Comparison of ENCODE assay signal across 9 cellular contexts in the genomic region with DNA sequence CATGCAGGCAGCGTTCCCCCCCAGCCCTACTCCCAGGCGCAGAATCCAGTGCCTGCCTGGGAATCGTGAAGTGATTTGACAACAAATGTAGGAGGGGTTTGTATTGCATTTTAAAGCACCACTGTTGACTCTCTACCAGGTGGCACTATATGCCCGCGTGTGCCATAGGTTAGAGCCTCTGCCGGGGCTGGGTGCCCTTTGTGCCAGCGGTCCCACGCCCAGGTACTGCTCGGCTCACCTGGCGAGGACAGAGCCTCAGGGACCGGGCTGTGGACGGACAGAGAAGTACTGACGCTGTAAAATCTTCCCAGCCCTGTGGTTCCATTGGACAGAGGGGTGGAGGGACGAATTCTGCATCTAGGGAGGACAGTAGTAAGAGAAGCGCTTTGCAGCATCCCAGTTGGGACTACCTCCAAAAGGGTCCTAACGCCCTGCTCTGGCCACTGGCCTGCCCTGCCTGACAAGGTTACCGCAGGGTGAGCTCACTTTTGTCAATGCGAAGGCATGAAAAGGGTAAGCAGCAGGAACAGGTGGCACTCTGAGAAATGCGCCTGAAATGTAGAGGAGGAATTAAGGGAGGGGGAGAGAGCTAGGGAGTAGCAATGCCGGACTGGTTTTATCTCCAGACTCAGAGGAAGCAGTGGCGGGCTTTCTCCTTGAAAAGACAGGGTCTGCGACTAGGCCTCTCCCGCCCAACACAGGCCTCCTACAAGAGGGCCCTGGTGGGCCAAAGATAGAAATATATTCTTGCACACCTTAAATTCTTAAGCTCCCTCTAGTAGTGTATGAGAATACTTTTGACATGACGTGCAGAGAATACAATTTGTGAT. TPM values are rescaled to one million over a fixed set of nuclear protein-coding genes. Genes with fewer than 3 reads are reported as not detected.
DNase-seq lines count a peak whose midpoint lies in the region; ATAC-seq, FAIRE-seq and TF ChIP-seq lines count a peak whose summit lies in the region.
"Had no signal": no experiment of that assay in that cellular context is flagged by ENCODE, and none has a peak within 500 bp of the region (broad histone marks: within the 10 kb centered on the region; RNA-seq: fewer than 3 reads in every experiment).

No MANE protein-coding gene starts in this region.

- H3K27me3 ChIP-seq in iPS-15b (ENCODE audit: control insufficient read depth, insufficient read depth, low read length) (peaks cover 7% of the 10 kb centered on the region), skeletal muscle satellite cell (ENCODE audit: control insufficient read depth, insufficient read depth, low read length) (no peaks in the 10 kb centered on the region)

- peaks cover 4% of the 10 kb centered on the region for H3K4me1 Mint-ChIP-seq in activated CD8-positive, alpha-beta T cell treated with anti-CD3 and anti-CD28 coated beads, Interleukin-2, amount 10 ng/mL, durations not matched to agents 7 days and 5 days (ENCODE audit: low read depth)

- DNase-seq in DMS153 (lab: John Stamatoyannopoulos, UW) (peak; percentile 79), NB4 (ENCODE audit: low read depth) (no peak), GF-D8 (lab: John Stamatoyannopoulos, UW) (no peak), ecto neural progenitor cell (ENCODE audit: low spot score) (no peak), GM19239 (ENCODE audit: insufficient read length, low spot score) (no peak)
- no peak for DNase-seq in activated CD8-positive, alpha-beta T cell treated with anti-CD3 and anti-CD28 coated beads, Interleukin-2, amount 10 ng/mL, durations not matched to agents 7 days and 5 days

- peak overlapping the region; percentile 32 for H3K9ac ChIP-seq in iPS-15b (ENCODE audit: low read depth, low read length)
- peak overlapping the region; percentile 68 for H3K9ac ChIP-seq in skeletal muscle satellite cell (ENCODE audit: low read depth, low read length)

- CTCF ChIA-PET in activated CD8-positive, alpha-beta T cell treated with anti-CD3 and anti-CD28 coated beads, Interleukin-2, amount 10 ng/mL, durations not matched to agents 7 days and 5 days (lab: Charles Lee): no interaction called here

- POLR2A ChIA-PET in activated CD8-positive, alpha-beta T cell treated with anti-CD3 and anti-CD28 coated beads, Interleukin-2, amount 10 ng/mL, durations not matched to agents 7 days and 5 days (lab: Charles Lee): no interaction called here

- H3K4me3 ChIP-seq in NB4 (ENCODE audit: low read depth, low read length) (peak overlapping the region; percentile 29), iPS-15b (ENCODE audit: low read depth, low read length) (peak overlapping the region; percentile 81), skeletal muscle satellite cell (ENCODE audit: low read length) (peak overlapping the region; percentile 97)

- no peaks in the 10 kb centered on the region for H3K36me3 ChIP-seq in iPS-15b (ENCODE audit: control insufficient read depth, insufficient read depth, low read length)
- no peaks in the 10 kb centered on the region for H3K36me3 ChIP-seq in skeletal muscle satellite cell (ENCODE audit: insufficient read depth, low read length)
- H3K36me3 ChIP-seq: neutrophil had no signal

- no peak for TF ChIP-seq POLR2A in NB4 (IDR thresholded peaks at IDR 0.05; ENCODE audit: extremely low read depth, insufficient read length)

- H3K27ac Mint-ChIP-seq in activated CD8-positive, alpha-beta T cell treated with anti-CD3 and anti-CD28 coated beads, Interleukin-2, amount 10 ng/mL, durations not matched to agents 7 days and 5 days: no peak overlapping the region

- H3K4me3 Mint-ChIP-seq in activated CD8-positive, alpha-beta T cell treated with anti-CD3 and anti-CD28 coated beads, Interleukin-2, amount 10 ng/mL, durations not matched to agents 7 days and 5 days: peak overlapping the region; percentile 45

- no peaks in the 10 kb centered on the region for H3K9me3 ChIP-seq in iPS-15b (ENCODE audit: control insufficient read depth, insufficient read depth, low read length)
- H3K9me3 ChIP-seq in skeletal muscle satellite cell (replicated peaks; ENCODE audit: low read length): no peaks in the 10 kb centered on the region
- H3K9me3 ChIP-seq: neutrophil had no signal

- H3K9me3 Mint-ChIP-seq in activated CD8-positive, alpha-beta T cell treated with anti-CD3 and anti-CD28 coated beads, Interleukin-2, amount 10 ng/mL, durations not matched to agents 7 days and 5 days (ENCODE audit: insufficient read depth): no peaks in the 10 kb centered on the region

- peaks cover 40% of the 10 kb centered on the region for H3K27me3 Mint-ChIP-seq in activated CD8-positive, alpha-beta T cell treated with anti-CD3 and anti-CD28 coated beads, Interleukin-2, amount 10 ng/mL, durations not matched to agents 7 days and 5 days (ENCODE audit: low read depth)

- H3K4me1 ChIP-seq in iPS-15b (ENCODE audit: control insufficient read depth, insufficient read depth, low read length): peaks cover 18% of the 10 kb centered on the region
- H3K4me1 ChIP-seq in skeletal muscle satellite cell (ENCODE audit: control insufficient read depth, insufficient read depth, low read length): peaks cover 17% of the 10 kb centered on the region

- no peak for FAIRE-seq in GM19239 (lab: Jason Lieb, UNC)

- no peaks in the 10 kb centered on the region for H3K36me3 Mint-ChIP-seq in activated CD8-positive, alpha-beta T cell treated with anti-CD3 and anti-CD28 coated beads, Interleukin-2, amount 10 ng/mL, durations not matched to agents 7 days and 5 days (ENCODE audit: low read depth)

- no peak for ATAC-seq in activated CD8-positive, alpha-beta T cell treated with anti-CD3 and anti-CD28 coated beads, Interleukin-2, amount 10 ng/mL, durations not matched to agents 7 days and 5 days

- H3K4me2 ChIP-seq in skeletal muscle satellite cell (ENCODE audit: low read length): peak overlapping the region; percentile 98

- TF ChIP-seq CTCF in NB4 (IDR thresholded peaks at IDR 0.05; ENCODE audit: low read depth, low read length): no peak

RNA-seq across cellular contexts. Expression of gene CACNA2D1, which starts 0.9 kb away (rescaled TPM):
- total RNA-seq in activated CD8-positive, alpha-beta T cell treated with anti-CD3 and anti-CD28 coated beads, Interleukin-2, amount 10 ng/mL, durations not matched to agents 7 days and 5 days: not detected
- 39.0 and 46.7 TPM in 2 replicates for total RNA-seq in skeletal muscle satellite cell (2012; rRNA removed)

Comparison
In these comparisons a context has a peak if more than half of its experiments do, and no peak if none do; other contexts are left out.
1. H3K4me3 ChIP-seq: peak in every context shown above with its lines; median percentile 97 in skeletal muscle satellite cell; 81 in iPS-15b; 29 in NB4.